ENCODE assay signal across 2 cellular contexts in genomic region chr7:22506316-22507020, GRCh38. TPM values are rescaled to one million over a fixed set of nuclear protein-coding genes. Genes with fewer than 3 reads are reported as not detected.
"Had no signal": no experiment of that assay in that cellular context is flagged by ENCODE, and none has a peak within 500 bp of the region (broad histone marks: within the 10 kb centered on the region; RNA-seq: fewer than 3 reads in every experiment).

No MANE protein-coding gene starts in this region.

RNA-seq across cellular contexts. Expression of gene STEAP1B, which starts 6.5 kb away (rescaled TPM):
- total RNA-seq: activated CD4-positive, alpha-beta memory T cell treated with anti-CD3 and anti-CD28 coated beads for 36 hours; activated CD8-positive, alpha-beta T cell treated with anti-CD3 and anti-CD28 coated beads, Interleukin-2, amount 10 ng/mL, durations not matched to agents 7 days and 5 days had no signal
